Comparison of ENCODE assay signal across 8 cellular contexts in the genomic region with DNA sequence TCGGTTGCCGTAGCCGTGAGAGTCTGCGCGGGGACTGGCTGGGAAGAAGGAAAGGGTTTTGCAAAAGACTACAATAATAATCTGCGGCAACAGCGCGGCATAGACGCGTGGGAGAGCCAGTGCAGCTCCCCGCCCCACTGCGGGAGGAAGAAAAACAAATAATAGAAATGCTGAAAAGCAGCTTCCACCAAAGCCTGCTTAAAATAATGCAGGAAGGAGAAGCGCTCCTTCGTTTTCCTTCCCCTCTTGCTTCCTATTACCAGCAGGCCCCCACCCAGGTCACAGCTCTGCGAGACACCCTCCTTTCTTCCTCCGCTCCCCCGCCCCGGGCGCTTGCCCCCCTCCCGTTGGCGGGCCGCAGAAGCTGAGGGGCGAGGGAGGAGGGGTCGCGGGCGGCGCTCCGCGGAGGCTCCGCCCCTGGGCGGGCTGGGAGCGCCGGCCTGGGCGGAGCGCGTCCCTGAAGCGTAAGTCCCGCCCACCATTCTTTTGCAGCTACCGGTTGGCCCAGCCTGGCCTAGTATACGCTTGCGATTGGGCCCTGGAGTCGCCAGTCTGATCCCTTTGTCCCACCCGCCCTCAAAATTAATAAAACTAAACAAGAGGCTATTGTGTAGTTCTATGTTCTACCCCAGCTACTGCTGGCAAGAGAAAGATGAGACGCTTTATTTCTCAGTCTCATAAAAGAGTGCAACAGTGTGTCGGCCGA. TPM values are rescaled to one million over a fixed set of nuclear protein-coding genes. Genes with fewer than 3 reads are reported as not detected.
A peak's percentile ranks its signal among the peaks of the same experiment; 100 is the strongest.
DNase-seq lines count a peak whose midpoint lies in the region; ATAC-seq lines count a peak whose summit lies in the region.

No MANE protein-coding gene starts in this region.

- peak overlapping the region; percentile 27 for H3K18ac ChIP-seq in neuronal stem cell (ENCODE audit: low read length)

- no peak overlapping the region for H3K27ac ChIP-seq in Karpas-422 (ENCODE audit: low read length)
- H3K27ac ChIP-seq in neuronal stem cell (replicated peaks; ENCODE audit: low read length): peak overlapping the region; percentile 52

- H3K23ac ChIP-seq in neuronal stem cell (ENCODE audit: low read depth, low read length, poor library complexity): no peak overlapping the region

- H3K27me3 ChIP-seq in Karpas-422 (ENCODE audit: low read length) (no peaks in the 10 kb centered on the region), neuronal stem cell (ENCODE audit: control insufficient read depth in 3 of 3, insufficient read depth in 3 of 3, low read depth in 1 of 3, low read length in 3 of 3) (peaks cover 0 to 7% (median 0%) of the 10 kb centered on the region in 3 experiments)

- H2BK15ac ChIP-seq in neuronal stem cell (ENCODE audit: low read length): no peak overlapping the region

- no peak overlapping the region for H3K14ac ChIP-seq in neuronal stem cell (ENCODE audit: low read length)

- H4K8ac ChIP-seq in neuronal stem cell (ENCODE audit: low read depth, low read length): no peak overlapping the region

- no peaks in the 10 kb centered on the region for H4K20me1 ChIP-seq in Karpas-422 (ENCODE audit: insufficient read depth, low read depth, low read length)

- no peak overlapping the region for H2AK5ac ChIP-seq in neuronal stem cell (ENCODE audit: low read depth, low read length)

- H2BK5ac ChIP-seq in neuronal stem cell (ENCODE audit: low read length): no peak overlapping the region

- H3K4me1 ChIP-seq in Karpas-422 (ENCODE audit: low read length): no peaks in the 10 kb centered on the region
- peaks cover 4% of the 10 kb centered on the region in 2 donors for H3K4me1 ChIP-seq in neuronal stem cell (ENCODE audit: control insufficient read depth in 2 of 2, insufficient read depth in 1 of 2, low read depth in 1 of 2, low read length in 2 of 2)

- H2BK120ac ChIP-seq in neuronal stem cell (ENCODE audit: low read depth, low read length): no peak overlapping the region

- no CpG with 5 or more reads among the region's 46 CpGs for WGBS in neuronal stem cell (ENCODE audit: extremely low coverage in 2 of 2, insufficient read length in 2 of 2, insufficient replicate concordance in 1 of 2), 2 donors

- no peak overlapping the region for H3K4me3 ChIP-seq in Karpas-422 (ENCODE audit: low read length)
- H3K4me3 ChIP-seq in neuronal stem cell (ENCODE audit: low read length in 2 of 2): peak overlapping the region; percentile 66 to 81

- H3K9ac ChIP-seq in Karpas-422 (ENCODE audit: low read length): no peak overlapping the region
- no peak overlapping the region for H3K9ac ChIP-seq in neuronal stem cell (ENCODE audit: low read depth, low read length, poor library complexity)

- DNase-seq in DMS53 treated with DMSO at 0.1 percent for 48 hours (lab: John Stamatoyannopoulos, UW; ENCODE audit: unreplicated experiment): peak; percentile 65
- peak; percentile 43 for DNase-seq in Karpas-422
- DNase-seq in RPMI8226: peak; percentile 81
- peak; percentile 68 for DNase-seq in activated gamma-delta T cell treated with Interleukin-2 at 50 U/mL for 16 hours
- DNase-seq in foreskin melanocyte: peak; percentile 84
- DNase-seq in neuronal stem cell (ENCODE audit: low spot score): peak; percentile 73
- DNase-seq in stromal cell of bone marrow (ENCODE audit: low read depth): peak; percentile 68

- no peaks in the 10 kb centered on the region for H3K9me2 ChIP-seq in Karpas-422 (replicated peaks; ENCODE audit: insufficient read depth, low read length)

- H3K79me2 ChIP-seq in Karpas-422 (ENCODE audit: low read length): no peaks in the 10 kb centered on the region

- no peak overlapping the region for H4K91ac ChIP-seq in neuronal stem cell (ENCODE audit: low read depth, low read length, poor library complexity)

- H2AFZ ChIP-seq in Karpas-422 (ENCODE audit: low read length) (no peak overlapping the region), neuronal stem cell (ENCODE audit: low read length) (peak overlapping the region; percentile 89)

- H3K9me3 ChIP-seq in Karpas-422 (ENCODE audit: low read length) (no peaks in the 10 kb centered on the region; the same call in 1 of the 2 replicates), neuronal stem cell (replicated peaks in 1 of 2; ENCODE audit: control insufficient read depth in 2 of 2, insufficient read depth in 1 of 2, low read depth in 1 of 2, low read length in 2 of 2) (no peaks in the 10 kb centered on the region)

- H3K79me1 ChIP-seq in neuronal stem cell (ENCODE audit: low read depth, low read length): no peaks in the 10 kb centered on the region

- H3K36me3 ChIP-seq in Karpas-422 (ENCODE audit: insufficient read depth, low read length): no peaks in the 10 kb centered on the region
- H3K36me3 ChIP-seq in neuronal stem cell (replicated peaks in 1 of 2; ENCODE audit: control insufficient read depth in 2 of 2, insufficient read depth in 2 of 2, low read length in 2 of 2): no peaks in the 10 kb centered on the region

- no peak overlapping the region for H3K4ac ChIP-seq in neuronal stem cell (ENCODE audit: low read length)

- peak; percentile 98 for ATAC-seq in GM21825 (IDR thresholded peaks at IDR 0.05; ENCODE audit: unreplicated experiment)

- H2BK12ac ChIP-seq in neuronal stem cell (ENCODE audit: low read length): no peak overlapping the region

- H3K4me2 ChIP-seq in Karpas-422 (ENCODE audit: low read depth, low read length, poor library complexity, severe bottlenecking) (no peak overlapping the region), neuronal stem cell (ENCODE audit: insufficient read depth, low read length, poor library complexity, severe bottlenecking) (peak overlapping the region; percentile 52)

RNA-seq across cellular contexts. Expression of a gene that starts 0.6 kb away (rescaled TPM):
- total RNA-seq in Karpas-422 (2014; rRNA removed; shearing (Covaris generic); ENCODE audit: low replicate concordance): not detected in 2 replicates
- 3.0 TPM for polyA plus RNA-seq in neuronal stem cell (2013, experiment 1 of 2)
- polyA plus RNA-seq in neuronal stem cell (2013, experiment 2 of 2): 3.3 TPM
